Comparison of ENCODE assay signal across 8 cellular contexts in the genomic region with DNA sequence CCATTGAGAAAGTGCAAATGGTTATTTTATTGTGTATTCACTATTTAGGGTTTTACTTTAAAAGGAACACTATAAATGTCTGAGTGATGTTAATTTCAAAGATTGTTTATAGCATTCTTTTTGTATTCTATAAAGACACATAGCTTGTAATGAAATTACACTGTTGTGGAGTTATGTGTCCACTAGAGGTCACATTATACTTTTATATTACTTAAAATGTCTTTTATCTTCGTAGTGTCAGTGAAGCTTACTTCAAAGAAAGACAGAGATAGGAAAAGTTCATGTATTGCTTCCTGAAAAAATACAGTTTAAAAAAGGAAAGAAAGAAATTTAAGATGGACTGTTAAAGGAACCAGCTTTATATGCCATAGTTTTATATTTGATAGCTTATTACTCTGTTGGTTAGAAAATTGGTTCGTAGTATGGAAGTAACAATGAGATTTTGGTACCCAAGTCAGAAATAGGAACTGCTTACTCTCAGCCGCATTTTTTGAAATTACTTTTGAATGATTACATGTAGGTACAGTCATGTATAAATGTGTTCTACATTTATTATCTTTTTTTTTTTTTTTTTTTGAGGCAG.
DNase-seq lines count a peak whose midpoint lies in the region; ATAC-seq, FAIRE-seq and TF ChIP-seq lines count a peak whose summit lies in the region.

No MANE protein-coding gene starts in this region.

- ATAC-seq in GM18907 (IDR thresholded peaks at IDR 0.05; ENCODE audit: unreplicated experiment) (no peak), GM19463 (IDR thresholded peaks at IDR 0.05; ENCODE audit: unreplicated experiment) (no peak), HG03196 (IDR thresholded peaks at IDR 0.05; ENCODE audit: unreplicated experiment) (no peak)

- TF ChIP-seq CTCF in D721Med (IDR thresholded peaks at IDR 0.05; ENCODE audit: insufficient read depth, missing control alignments) (peak; percentile 64), HL-60 (IDR thresholded peaks at IDR 0.05; ENCODE audit: insufficient read depth, low read length) (peak; percentile 17)

- H3K4me3 ChIP-seq in HL-60 (replicated peaks; ENCODE audit: insufficient read depth, low read length), result no peak overlapping the region

- H3K27me3 ChIP-seq in HL-60 (ENCODE audit: insufficient read depth, poor library complexity, severe bottlenecking), result no peaks in the 10 kb centered on the region

- no peak overlapping the region for H3K27ac ChIP-seq in HL-60 (replicated peaks)

- no peak for FAIRE-seq in D721Med (lab: Jason Lieb, UNC)
- FAIRE-seq in TTC549 (lab: Jason Lieb, UNC), result peak; percentile 98

- no peak for DNase-seq in D721Med (ENCODE audit: insufficient read length, low spot score)
- no peak for DNase-seq in HL-60 (ENCODE audit: low read depth in 1 of 2, low spot score in 1 of 2)
- peak; percentile 22 for DNase-seq in iPS-NIHi11 (ENCODE audit: low spot score)
- no peak for DNase-seq in GF-D8 (lab: John Stamatoyannopoulos, UW)
